10 cellular contexts compared by ENCODE assay signal in genomic region chr1:40784771-40785151, GRCh38. TPM values are rescaled to one million over a fixed set of nuclear protein-coding genes. Genes with fewer than 3 reads are reported as not detected.
DNase-seq lines count a peak whose midpoint lies in the region; ATAC-seq and TF ChIP-seq lines count a peak whose summit lies in the region.
"Had no signal": no experiment of that assay in that cellular context is flagged by ENCODE, and none has a peak within 500 bp of the region (broad histone marks: within the 10 kb centered on the region; RNA-seq: fewer than 3 reads in every experiment).

No MANE protein-coding gene starts in this region.

- peaks cover 19% of the 10 kb centered on the region for H3K27me3 ChIP-seq in lower lobe of right lung (ENCODE audit: low read depth)
- no peaks in the 10 kb centered on the region for H3K27me3 ChIP-seq in stomach smooth muscle (ENCODE audit: control insufficient read depth in 1 of 2, insufficient read depth in 2 of 2, low read length in 2 of 2)
- peaks cover 0 to 40% of the 10 kb centered on the region in 2 donors for H3K27me3 ChIP-seq in left lung

- intact Hi-C loops in activated CD4-positive, alpha-beta memory T cell treated with anti-CD3 and anti-CD28 coated beads for 36 hours (cut with micrococcal nuclease): no loop called here
- intact Hi-C loops in activated T-helper 2 cell treated with anti-CD3 and anti-CD28 coated beads, Interferon-gamma antibody, Interleukin-2, Interleukin-4, amounts not matched to agents 10 μg/mL and 5 μg/mL and 100 μg/mL, durations not matched to agents 14 hours and 24 hours and 36 hours (cut with micrococcal nuclease): no loop called here
- intact Hi-C loops in lower lobe of right lung (cut with DNase I): no loop called here
- intact Hi-C loops in left lung (cut with DNase I): no loop called here

- H3K9me3 ChIP-seq in lower lobe of right lung: no peaks in the 10 kb centered on the region
- H3K9me3 ChIP-seq in stomach smooth muscle (ENCODE audit: control insufficient read depth in 2 of 2, low read length in 2 of 2): no peaks in the 10 kb centered on the region
- no peaks in the 10 kb centered on the region for H3K9me3 ChIP-seq in left lung

- no peak for ATAC-seq in lower lobe of right lung
- ATAC-seq in GM18511 (IDR thresholded peaks at IDR 0.05; ENCODE audit: unreplicated experiment): no peak
- no peak for ATAC-seq in GM21717 (IDR thresholded peaks at IDR 0.05; ENCODE audit: unreplicated experiment)
- ATAC-seq in left lung: no peak

- H3K9ac ChIP-seq in stomach smooth muscle (ENCODE audit: low read length in 2 of 2): peak overlapping the region; percentile 64 to 80

- CTCF ChIA-PET in activated CD4-positive, alpha-beta memory T cell treated with anti-CD3 and anti-CD28 coated beads, Interleukin-2, amount 10 ng/mL, durations not matched to agents 7 days and 5 days (lab: Charles Lee): no interaction called here
- CTCF ChIA-PET in activated CD4-positive, alpha-beta memory T cell treated with anti-CD3 and anti-CD28 coated beads for 36 hours (lab: Charles Lee): interaction anchor here (1.0 kb wide), 2 partner anchors 10 to 69 kb away, joined by 4 read pairs; no protein-coding TSS in a partner anchor

- peak overlapping the region; percentile 39 for H3K4me3 Mint-ChIP-seq in activated CD4-positive, alpha-beta memory T cell treated with anti-CD3 and anti-CD28 coated beads, Interleukin-2, amount 10 ng/mL, durations not matched to agents 7 days and 5 days
- H3K4me3 Mint-ChIP-seq in activated CD4-positive, alpha-beta memory T cell treated with anti-CD3 and anti-CD28 coated beads for 36 hours: no peak overlapping the region
- peak overlapping the region; percentile 69 for H3K4me3 Mint-ChIP-seq in activated T-helper 2 cell treated with anti-CD3 and anti-CD28 coated beads, Interferon-gamma antibody, Interleukin-2, Interleukin-4, amounts not matched to agents 10 μg/mL and 5 μg/mL and 100 μg/mL, durations not matched to agents 14 hours and 24 hours and 36 hours (ENCODE audit: low read depth)

- H3K4me3 ChIP-seq in lower lobe of right lung (peak overlapping the region; percentile 46), stomach smooth muscle (ENCODE audit: low read length in 2 of 2) (peak overlapping the region; percentile 65 to 74), left lung (peak overlapping the region in 1 of 2 donors; percentile 24)

- H3K4me1 Mint-ChIP-seq in activated CD4-positive, alpha-beta memory T cell treated with anti-CD3 and anti-CD28 coated beads, Interleukin-2, amount 10 ng/mL, durations not matched to agents 7 days and 5 days: peaks cover 8% of the 10 kb centered on the region
- peaks cover 7% of the 10 kb centered on the region for H3K4me1 Mint-ChIP-seq in activated CD4-positive, alpha-beta memory T cell treated with anti-CD3 and anti-CD28 coated beads for 36 hours (ENCODE audit: low read depth)
- peaks cover 6% of the 10 kb centered on the region for H3K4me1 Mint-ChIP-seq in activated T-helper 2 cell treated with anti-CD3 and anti-CD28 coated beads, Interferon-gamma antibody, Interleukin-2, Interleukin-4, amounts not matched to agents 10 μg/mL and 5 μg/mL and 100 μg/mL, durations not matched to agents 14 hours and 24 hours and 36 hours (ENCODE audit: low read depth)

- H3K27me3 Mint-ChIP-seq in activated CD4-positive, alpha-beta memory T cell treated with anti-CD3 and anti-CD28 coated beads, Interleukin-2, amount 10 ng/mL, durations not matched to agents 7 days and 5 days: peaks cover 37% of the 10 kb centered on the region
- H3K27me3 Mint-ChIP-seq in activated CD4-positive, alpha-beta memory T cell treated with anti-CD3 and anti-CD28 coated beads for 36 hours: peaks cover 30% of the 10 kb centered on the region
- H3K27me3 Mint-ChIP-seq in activated T-helper 2 cell treated with anti-CD3 and anti-CD28 coated beads, Interferon-gamma antibody, Interleukin-2, Interleukin-4, amounts not matched to agents 10 μg/mL and 5 μg/mL and 100 μg/mL, durations not matched to agents 14 hours and 24 hours and 36 hours (ENCODE audit: low read depth): peaks cover 41% of the 10 kb centered on the region

- POLR2A ChIA-PET in activated CD4-positive, alpha-beta memory T cell treated with anti-CD3 and anti-CD28 coated beads, Interleukin-2, amount 10 ng/mL, durations not matched to agents 7 days and 5 days (lab: Charles Lee): no interaction called here
- POLR2A ChIA-PET in activated CD4-positive, alpha-beta memory T cell treated with anti-CD3 and anti-CD28 coated beads for 36 hours (lab: Charles Lee): no interaction called here

- no peak for DNase-seq in activated CD4-positive, alpha-beta memory T cell treated with anti-CD3 and anti-CD28 coated beads, Interleukin-2, amount 10 ng/mL, durations not matched to agents 7 days and 5 days
- no peak for DNase-seq in activated CD4-positive, alpha-beta memory T cell treated with anti-CD3 and anti-CD28 coated beads for 36 hours
- no peak for DNase-seq in activated T-helper 2 cell treated with anti-CD3 and anti-CD28 coated beads, Interferon-gamma antibody, Interleukin-2, Interleukin-4, amounts not matched to agents 10 μg/mL and 5 μg/mL and 100 μg/mL, durations not matched to agents 14 hours and 24 hours and 36 hours (ENCODE audit: low spot score)
- DNase-seq in lower lobe of right lung (no peak), left lung (no peak)
- DNase-seq: NCI-H1436 had no signal

- TF ChIP-seq CTCF in lower lobe of right lung (IDR thresholded peaks at IDR 0.05) (no peak), left lung (IDR thresholded peaks at IDR 0.05) (no peak)

- peaks cover 3% of the 10 kb centered on the region for H3K36me3 Mint-ChIP-seq in activated CD4-positive, alpha-beta memory T cell treated with anti-CD3 and anti-CD28 coated beads, Interleukin-2, amount 10 ng/mL, durations not matched to agents 7 days and 5 days (ENCODE audit: low read depth)
- H3K36me3 Mint-ChIP-seq in activated CD4-positive, alpha-beta memory T cell treated with anti-CD3 and anti-CD28 coated beads for 36 hours: no peaks in the 10 kb centered on the region
- H3K36me3 Mint-ChIP-seq in activated T-helper 2 cell treated with anti-CD3 and anti-CD28 coated beads, Interferon-gamma antibody, Interleukin-2, Interleukin-4, amounts not matched to agents 10 μg/mL and 5 μg/mL and 100 μg/mL, durations not matched to agents 14 hours and 24 hours and 36 hours (ENCODE audit: low read depth): peaks cover 3% of the 10 kb centered on the region

- H3K27ac ChIP-seq in lower lobe of right lung (no peak overlapping the region), stomach smooth muscle (ENCODE audit: low read length) (peak overlapping the region; percentile 81), left lung (no peak overlapping the region)
- H3K27ac ChIP-seq: RWPE1 had no signal

- H3K27ac Mint-ChIP-seq in activated CD4-positive, alpha-beta memory T cell treated with anti-CD3 and anti-CD28 coated beads, Interleukin-2, amount 10 ng/mL, durations not matched to agents 7 days and 5 days: no peak overlapping the region
- H3K27ac Mint-ChIP-seq in activated CD4-positive, alpha-beta memory T cell treated with anti-CD3 and anti-CD28 coated beads for 36 hours: no peak overlapping the region
- H3K27ac Mint-ChIP-seq in activated T-helper 2 cell treated with anti-CD3 and anti-CD28 coated beads, Interferon-gamma antibody, Interleukin-2, Interleukin-4, amounts not matched to agents 10 μg/mL and 5 μg/mL and 100 μg/mL, durations not matched to agents 14 hours and 24 hours and 36 hours: no peak overlapping the region

- H3K9me3 Mint-ChIP-seq in activated CD4-positive, alpha-beta memory T cell treated with anti-CD3 and anti-CD28 coated beads, Interleukin-2, amount 10 ng/mL, durations not matched to agents 7 days and 5 days: no peaks in the 10 kb centered on the region
- H3K9me3 Mint-ChIP-seq in activated CD4-positive, alpha-beta memory T cell treated with anti-CD3 and anti-CD28 coated beads for 36 hours: no peaks in the 10 kb centered on the region
- H3K9me3 Mint-ChIP-seq in activated T-helper 2 cell treated with anti-CD3 and anti-CD28 coated beads, Interferon-gamma antibody, Interleukin-2, Interleukin-4, amounts not matched to agents 10 μg/mL and 5 μg/mL and 100 μg/mL, durations not matched to agents 14 hours and 24 hours and 36 hours: no peaks in the 10 kb centered on the region

- H3K4me1 ChIP-seq in lower lobe of right lung (peaks cover 18% of the 10 kb centered on the region), stomach smooth muscle (ENCODE audit: control insufficient read depth, insufficient read depth, low read length) (peaks cover 67% of the 10 kb centered on the region), left lung (peaks cover 7 to 12% of the 10 kb centered on the region in 2 donors)

- H3K36me3 ChIP-seq in lower lobe of right lung (no peaks in the 10 kb centered on the region), stomach smooth muscle (ENCODE audit: control insufficient read depth in 2 of 2, insufficient read depth in 2 of 2, low read length in 2 of 2) (no peaks in the 10 kb centered on the region), left lung (no peaks in the 10 kb centered on the region)

RNA-seq across cellular contexts. Expression of gene KCNQ4, which starts 1.2 kb away (rescaled TPM):
- under 1 TPM; 0.45 to 0.60 TPM for total RNA-seq in activated CD4-positive, alpha-beta memory T cell treated with anti-CD3 and anti-CD28 coated beads, Interleukin-2, amount 10 ng/mL, durations not matched to agents 7 days and 5 days
- under 1 TPM; 0.45 to 0.53 TPM for total RNA-seq in activated CD4-positive, alpha-beta memory T cell treated with anti-CD3 and anti-CD28 coated beads for 36 hours
- 0.57 and 0.78 TPM in 2 replicates for total RNA-seq in activated T-helper 2 cell treated with anti-CD3 and anti-CD28 coated beads, Interferon-gamma antibody, Interleukin-2, Interleukin-4, amounts not matched to agents 10 μg/mL and 5 μg/mL and 100 μg/mL, durations not matched to agents 14 hours and 24 hours and 36 hours
- total RNA-seq in lower lobe of right lung: 0.89 TPM
- 1 to 10 TPM in 1 of 2 donors, under 1 TPM in 1; 0.92 to 1.2 TPM for total RNA-seq in left lung
